Comparison of ENCODE assay signal across 1 cellular context in the genomic region with DNA sequence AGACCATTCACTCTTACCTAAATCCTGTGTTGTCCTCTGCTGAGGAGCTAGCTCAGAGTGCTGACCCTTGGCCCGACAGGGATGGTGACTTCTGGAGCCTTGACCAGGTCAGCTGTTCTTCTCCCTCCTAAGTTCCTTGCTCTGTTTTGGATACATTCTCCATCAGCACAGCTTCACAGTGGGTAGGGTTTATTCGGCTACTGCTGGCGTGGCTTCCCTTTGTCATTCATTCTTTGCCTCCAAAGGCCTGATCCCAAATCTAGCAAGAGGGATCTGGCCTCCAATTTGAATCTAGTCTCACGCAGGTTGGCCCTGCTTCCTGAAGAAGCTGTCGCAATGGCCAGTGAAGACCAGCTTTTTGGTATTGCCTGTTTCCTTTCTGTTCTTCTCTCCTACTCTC.
TF ChIP-seq lines count a peak whose summit lies in the region.

No MANE protein-coding gene starts in this region.

TF ChIP-seq in H1, 55 proteins besides CTCF, POLR2A, EP300 and RAD21:
- no peak for TF ChIP-seq TEAD4 (IDR thresholded peaks at IDR 0.05; ENCODE audit: low read depth, low read length)
- 0 out of 2 replicates have a peak, but pooled peaks have one; percentile 24 for TF ChIP-seq CEBPB (IDR thresholded peaks at IDR 0.05; ENCODE audit: low read depth, low read length)
TF ChIP-seq in H1: peak in this region for 1.
